Comparison of ENCODE assay signal across 7 cellular contexts in genomic region chr17:43975898-43976297, GRCh38. TPM values are rescaled to one million over a fixed set of nuclear protein-coding genes. Genes with fewer than 3 reads are reported as not detected.
"Had no signal": no experiment of that assay in that cellular context is flagged by ENCODE, and none has a peak within 500 bp of the region (broad histone marks: within the 10 kb centered on the region; RNA-seq: fewer than 3 reads in every experiment).

No MANE protein-coding gene starts in this region.

- FAIRE-seq: GM12878, GM12891, GM12892, GM18507, GM19239 had no signal

- H3K4me3 ChIP-seq: GM12878 had no signal

- ATAC-seq: GM12878 had no signal

- DNase-seq: GDM1, GF-D8 had no signal

RNA-seq across cellular contexts. Expression of gene PYY, which starts 22.2 kb away (rescaled TPM):
- total RNA-seq: GM12878 had no signal

RNA-seq across cellular contexts. Expression of gene PPY, which starts 33.6 kb away (rescaled TPM):
- total RNA-seq: GM12878 had no signal
